Comparison of ENCODE assay signal across 24 cellular contexts in genomic region chr1:163264256-163264655, GRCh38. TPM values are rescaled to one million over a fixed set of nuclear protein-coding genes. Genes with fewer than 3 reads are reported as not detected.
DNase-seq lines count a peak whose midpoint lies in the region; ATAC-seq and TF ChIP-seq lines count a peak whose summit lies in the region.
"Had no signal": no experiment of that assay in that cellular context is flagged by ENCODE, and none has a peak within 500 bp of the region (broad histone marks: within the 10 kb centered on the region; RNA-seq: fewer than 3 reads in every experiment).

No MANE protein-coding gene starts in this region.

- ATAC-seq in GM19372 (IDR thresholded peaks at IDR 0.05; ENCODE audit: low read depth, unreplicated experiment) (peak; percentile 6), HG02973 (IDR thresholded peaks at IDR 0.05; ENCODE audit: unreplicated experiment) (peak; percentile 20), omental fat pad (ENCODE audit: low FRiP score) (peak; percentile 48), GM21515 (IDR thresholded peaks at IDR 0.05; ENCODE audit: unreplicated experiment) (no peak)
- ATAC-seq: stimulated activated naive CD8-positive, alpha-beta T cell treated with anti-CD3 and anti-CD28 coated beads, Interleukin-15, amount 100 ng/mL, for 72 hours had no signal

- peak; percentile 62 for DNase-seq in NCI-H226
- DNase-seq in omental fat pad (ENCODE audit: low spot score) = no peak
- DNase-seq in NCI-H1092 treated with DMSO at 0.1 percent for 48 hours (lab: John Stamatoyannopoulos, UW) = no peak
- no peak for DNase-seq in T-helper 9 cell
- no peak for DNase-seq in H4 (ENCODE audit: low spot score)
- DNase-seq: activated CD4-positive, alpha-beta T cell treated with anti-CD3 and anti-CD28 coated beads, Interleukin-2, amount 50 U/mL, for 48 hours; activated naive CD4-positive, alpha-beta T cell treated with anti-CD3 and anti-CD28 coated beads for 36 hours; amniotic stem cell; colonic mucosa; effector memory CD4-positive, alpha-beta T cell; HFFc6; NCI-H1048; NCI-H187 treated with DMSO at 0.1 percent for 48 hours; nephron progenitor cell; pancreas; retina; RPMI8226; small intestine; stimulated activated CD8-positive, alpha-beta memory T cell treated with anti-CD3 and anti-CD28 coated beads, Interleukin-4, amount 100 ng/mL, for 48 hours; stimulated activated naive CD8-positive, alpha-beta T cell treated with anti-CD3 and anti-CD28 coated beads, Interleukin-15, amount 100 ng/mL, for 72 hours; T-helper 1 cell had no signal

- no peak for TF ChIP-seq CTCF in omental fat pad (IDR thresholded peaks at IDR 0.05)

RNA-seq across cellular contexts. Expression of gene NUF2, which starts 57.5 kb away (rescaled TPM):
- total RNA-seq in omental fat pad = 1 to 10 TPM in 1 of 4 donors, under 1 TPM in 1, not detected in 2; 0.95 to 2.3 TPM
- total RNA-seq in H4 (2014; rRNA removed; shearing (Covaris generic)) = 22.0 and 28.9 TPM in 2 replicates
